Comparison of ENCODE assay signal across 20 cellular contexts in the genomic region with DNA sequence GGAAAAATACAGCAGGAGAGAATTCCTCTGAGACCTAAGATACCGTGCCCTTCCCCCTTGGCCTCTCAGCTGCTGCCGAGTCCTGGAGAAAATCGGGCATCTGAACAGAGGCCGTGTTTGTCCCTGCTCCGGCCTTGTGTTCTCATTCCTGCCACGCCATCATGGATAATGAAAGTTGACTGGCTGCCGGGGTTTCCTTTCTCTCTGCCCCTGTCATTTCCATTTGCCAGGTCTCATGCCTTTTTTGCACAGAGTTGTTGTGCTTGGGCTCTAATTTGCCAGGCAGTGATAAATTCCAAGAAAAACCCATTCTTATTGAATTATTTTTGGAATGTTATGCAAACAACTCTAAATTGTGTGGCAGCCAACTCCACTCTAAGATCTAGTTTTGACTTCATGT.
A peak's percentile ranks its signal among the peaks of the same experiment; 100 is the strongest.
DNase-seq lines count a peak whose midpoint lies in the region; ATAC-seq and TF ChIP-seq lines count a peak whose summit lies in the region.
"Had no signal": no experiment of that assay in that cellular context is flagged by ENCODE, and none has a peak within 500 bp of the region (broad histone marks: within the 10 kb centered on the region; RNA-seq: fewer than 3 reads in every experiment).

No MANE protein-coding gene starts in this region.

- H3K27ac ChIP-seq in caudate nucleus (ENCODE audit: low read depth, low read length) (no peak overlapping the region), lower lobe of right lung (peak overlapping the region; percentile 48), spleen (peak overlapping the region in 6 of 8 donors; percentile 9 to 54 (median 16))
- H3K27ac ChIP-seq: colonic mucosa, foreskin keratinocyte, neutrophil had no signal

- H3K9me3 ChIP-seq in lower lobe of right lung (no peaks in the 10 kb centered on the region), spleen (no peaks in the 10 kb centered on the region)
- H3K9me3 ChIP-seq: BE2C, colonic mucosa, neutrophil, Peyer's patch had no signal

- WGBS in spleen, 5 donors = 71 to 88% (median 77%) methylated on average over 7 of the region's 7 CpGs

- no peak for ATAC-seq in lower lobe of right lung
- ATAC-seq in GM21825 (IDR thresholded peaks at IDR 0.05; ENCODE audit: unreplicated experiment) = no peak
- ATAC-seq: foreskin keratinocyte had no signal

- no peaks in the 10 kb centered on the region for H3K27me3 ChIP-seq in lower lobe of right lung (ENCODE audit: low read depth)
- no peaks in the 10 kb centered on the region for H3K27me3 ChIP-seq in spleen (replicated peaks in 1 of 7)
- H3K27me3 ChIP-seq: BE2C, colonic mucosa, foreskin keratinocyte, Peyer's patch had no signal

- no peak overlapping the region for H3K4me3 ChIP-seq in lower lobe of right lung
- H3K4me3 ChIP-seq in spleen = no peak overlapping the region
- no peak overlapping the region for H3K4me3 ChIP-seq in foreskin fibroblast (ENCODE audit: low read depth in 1 of 2, low read length in 2 of 2)
- H3K4me3 ChIP-seq: colonic mucosa, Peyer's patch had no signal

- intact Hi-C loops in lower lobe of right lung (cut with DNase I) = no loop called here
- intact Hi-C loops in spleen (cut with DNase I; ENCODE audit: low total_unique reads) = no loop called here

- TF ChIP-seq CTCF in lower lobe of right lung (IDR thresholded peaks at IDR 0.05) (no peak), spleen (IDR thresholded peaks at IDR 0.05 in 8 of 11, conservative IDR thresholded peaks at IDR 0.05 in 3 of 11) (no peak), foreskin fibroblast (IDR thresholded peaks at IDR 0.05; ENCODE audit: low read depth, low read length) (no peak)

- no peak for TF ChIP-seq POLR2A in spleen (IDR thresholded peaks at IDR 0.05)

- H3K4me1 ChIP-seq in lower lobe of right lung (peaks cover 27% of the 10 kb centered on the region), spleen (peaks cover 0 to 30% (median 15%) of the 10 kb centered on the region in 6 donors)
- H3K4me1 ChIP-seq: colonic mucosa, Peyer's patch had no signal

- H3K36me3 ChIP-seq in lower lobe of right lung = no peaks in the 10 kb centered on the region
- H3K36me3 ChIP-seq in spleen = no peaks in the 10 kb centered on the region
- H3K36me3 ChIP-seq: BE2C, colonic mucosa, neutrophil, Peyer's patch had no signal

- peak; percentile 63 for DNase-seq in GM03348 (ENCODE audit: low spot score)
- DNase-seq in caudate nucleus (lab: John Stamatoyannopoulos, UW) = peak in 51 of 61 donors; percentile 3 to 88 (median 33)
- no peak for DNase-seq in lower lobe of right lung
- DNase-seq in spleen = no peak
- DNase-seq in DMS 273 treated with DMSO at 0.1 percent for 48 hours (lab: John Stamatoyannopoulos, UW) = no peak
- DNase-seq in HPDE6-E6E7 (ENCODE audit: extremely low spot score) = no peak
- no peak for DNase-seq in foreskin fibroblast
- DNase-seq: activated CD8-positive, alpha-beta memory T cell treated with anti-CD3 and anti-CD28 coated beads for 24 hours; activated naive CD4-positive, alpha-beta T cell treated with anti-CD3 and anti-CD28 coated beads, Interleukin-2, amount 10 ng/mL, durations not matched to agents 7 days and 5 days; BE2C; colonic mucosa; DND-41; foreskin keratinocyte; NCI-H1048; NCI-H524; Peyer's patch; stimulated activated CD4-positive, alpha-beta T cell treated with anti-CD3 and anti-CD28 coated beads, Interleukin-2, amount 100 ng/mL, for 24 hours; T-helper 9 cell had no signal

Comparison
In these comparisons a context has a peak if more than half of its experiments do, and no peak if none do; other contexts are left out.
1. DNase-seq: peak in GM03348 (single experiment) and caudate nucleus (51 of 61); none in lower lobe of right lung (single experiment), spleen (single experiment), DMS 273 treated with DMSO at 0.1 percent for 48 hours (single experiment), HPDE6-E6E7 (single experiment) and foreskin fibroblast (0 of 2).